Comparison of ENCODE assay signal across 1 cellular context in genomic region chr6:33761922-33762629, GRCh38.
TF ChIP-seq lines count a peak whose summit lies in the region.

No MANE protein-coding gene starts in this region.

TF ChIP-seq in HepG2, 621 proteins besides CTCF, POLR2A, EP300 and RAD21 (continued from another document and continues in another):
- TF ChIP-seq, protein P1, sequence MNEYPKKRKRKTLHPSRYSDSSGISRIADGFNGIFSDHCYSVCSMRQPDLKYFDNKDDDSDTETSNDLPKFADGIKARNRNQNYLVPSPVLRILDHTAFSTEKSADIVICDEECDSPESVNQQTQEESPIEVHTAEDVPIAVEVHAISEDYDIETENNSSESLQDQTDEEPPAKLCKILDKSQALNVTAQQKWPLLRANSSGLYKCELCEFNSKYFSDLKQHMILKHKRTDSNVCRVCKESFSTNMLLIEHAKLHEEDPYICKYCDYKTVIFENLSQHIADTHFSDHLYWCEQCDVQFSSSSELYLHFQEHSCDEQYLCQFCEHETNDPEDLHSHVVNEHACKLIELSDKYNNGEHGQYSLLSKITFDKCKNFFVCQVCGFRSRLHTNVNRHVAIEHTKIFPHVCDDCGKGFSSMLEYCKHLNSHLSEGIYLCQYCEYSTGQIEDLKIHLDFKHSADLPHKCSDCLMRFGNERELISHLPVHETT (CRISPR knock-in tag; conservative IDR thresholded peaks at IDR 0.05), result no peak
- TF ChIP-seq MYC (CRISPR knock-in tag; IDR thresholded peaks at IDR 0.05; ENCODE audit: borderline replicate concordance), result peak; percentile 78; the same call in 1 of the 2 replicates
- peak; percentile 75; the same call in 1 of the 2 replicates for TF ChIP-seq HNF4G (IDR thresholded peaks at IDR 0.05; ENCODE audit: borderline replicate concordance, low read depth, low read length)
- peak; percentile 87 for TF ChIP-seq HNF4G (CRISPR knock-in tag; IDR thresholded peaks at IDR 0.05; ENCODE audit: borderline replicate concordance, low read depth)
- TF ChIP-seq ZSCAN31 (CRISPR knock-in tag; IDR thresholded peaks at IDR 0.05; ENCODE audit: low read depth), result peak; percentile 93
- TF ChIP-seq HNRNPLL (IDR thresholded peaks at IDR 0.05; ENCODE audit: low read depth, low read length, poor library complexity, severe bottlenecking), result peak; percentile 31
- no peak for TF ChIP-seq ZNF713 (CRISPR knock-in tag; IDR thresholded peaks at IDR 0.05)
- no peak for TF ChIP-seq POLR2G (IDR thresholded peaks at IDR 0.05; ENCODE audit: low read depth, low read length)
- TF ChIP-seq, protein P2, sequence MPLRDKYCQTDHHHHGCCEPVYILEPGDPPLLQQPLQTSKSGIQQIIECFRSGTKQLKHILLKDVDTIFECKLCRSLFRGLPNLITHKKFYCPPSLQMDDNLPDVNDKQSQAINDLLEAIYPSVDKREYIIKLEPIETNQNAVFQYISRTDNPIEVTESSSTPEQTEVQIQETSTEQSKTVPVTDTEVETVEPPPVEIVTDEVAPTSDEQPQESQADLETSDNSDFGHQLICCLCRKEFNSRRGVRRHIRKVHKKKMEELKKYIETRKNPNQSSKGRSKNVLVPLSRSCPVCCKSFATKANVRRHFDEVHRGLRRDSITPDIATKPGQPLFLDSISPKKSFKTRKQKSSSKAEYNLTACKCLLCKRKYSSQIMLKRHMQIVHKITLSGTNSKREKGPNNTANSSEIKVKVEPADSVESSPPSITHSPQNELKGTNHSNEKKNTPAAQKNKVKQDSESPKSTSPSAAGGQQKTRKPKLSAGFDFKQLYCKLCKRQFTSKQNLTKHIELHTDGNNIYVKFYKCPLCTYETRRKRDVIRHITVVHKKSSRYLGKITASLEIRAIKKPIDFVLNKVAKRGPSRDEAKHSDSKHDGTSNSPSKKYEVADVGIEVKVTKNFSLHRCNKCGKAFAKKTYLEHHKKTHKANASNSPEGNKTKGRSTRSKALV (CRISPR knock-in tag; IDR thresholded peaks at IDR 0.05), result peak; percentile 77; the same call in 1 of the 2 replicates
- TF ChIP-seq ZNF850 (CRISPR knock-in tag; conservative IDR thresholded peaks at IDR 0.05), result no peak
- no peak for TF ChIP-seq PCBP2 (optimal IDR thresholded peaks at IDR 0.05; ENCODE audit: low read depth, low read length, poor library complexity, severe bottlenecking)
- no peak for TF ChIP-seq SYNCRIP (IDR thresholded peaks at IDR 0.05; ENCODE audit: insufficient read depth, low read depth, low read length)
- no peak for TF ChIP-seq ZNF432 (CRISPR knock-in tag; IDR thresholded peaks at IDR 0.05; ENCODE audit: borderline replicate concordance)
- TF ChIP-seq ETV5 (CRISPR knock-in tag; IDR thresholded peaks at IDR 0.05; ENCODE audit: borderline replicate concordance), result peak; percentile 54; the same call in 1 of the 2 replicates
- TF ChIP-seq MTF1 (CRISPR knock-in tag; IDR thresholded peaks at IDR 0.05), result no peak
- TF ChIP-seq, protein P3, sequence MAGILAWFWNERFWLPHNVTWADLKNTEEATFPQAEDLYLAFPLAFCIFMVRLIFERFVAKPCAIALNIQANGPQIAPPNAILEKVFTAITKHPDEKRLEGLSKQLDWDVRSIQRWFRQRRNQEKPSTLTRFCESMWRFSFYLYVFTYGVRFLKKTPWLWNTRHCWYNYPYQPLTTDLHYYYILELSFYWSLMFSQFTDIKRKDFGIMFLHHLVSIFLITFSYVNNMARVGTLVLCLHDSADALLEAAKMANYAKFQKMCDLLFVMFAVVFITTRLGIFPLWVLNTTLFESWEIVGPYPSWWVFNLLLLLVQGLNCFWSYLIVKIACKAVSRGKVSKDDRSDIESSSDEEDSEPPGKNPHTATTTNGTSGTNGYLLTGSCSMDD (CRISPR knock-in tag; IDR thresholded peaks at IDR 0.05), result no peak
- TF ChIP-seq ZFP82 (CRISPR knock-in tag; IDR thresholded peaks at IDR 0.05; ENCODE audit: borderline replicate concordance), result no peak
- TF ChIP-seq ZNF136 (CRISPR knock-in tag; IDR thresholded peaks at IDR 0.05; ENCODE audit: low read depth), result peak; percentile 84; the same call in 1 of the 2 replicates
- peak; percentile 97 for TF ChIP-seq EED (CRISPR knock-in tag; IDR thresholded peaks at IDR 0.05)
- TF ChIP-seq, protein P4, sequence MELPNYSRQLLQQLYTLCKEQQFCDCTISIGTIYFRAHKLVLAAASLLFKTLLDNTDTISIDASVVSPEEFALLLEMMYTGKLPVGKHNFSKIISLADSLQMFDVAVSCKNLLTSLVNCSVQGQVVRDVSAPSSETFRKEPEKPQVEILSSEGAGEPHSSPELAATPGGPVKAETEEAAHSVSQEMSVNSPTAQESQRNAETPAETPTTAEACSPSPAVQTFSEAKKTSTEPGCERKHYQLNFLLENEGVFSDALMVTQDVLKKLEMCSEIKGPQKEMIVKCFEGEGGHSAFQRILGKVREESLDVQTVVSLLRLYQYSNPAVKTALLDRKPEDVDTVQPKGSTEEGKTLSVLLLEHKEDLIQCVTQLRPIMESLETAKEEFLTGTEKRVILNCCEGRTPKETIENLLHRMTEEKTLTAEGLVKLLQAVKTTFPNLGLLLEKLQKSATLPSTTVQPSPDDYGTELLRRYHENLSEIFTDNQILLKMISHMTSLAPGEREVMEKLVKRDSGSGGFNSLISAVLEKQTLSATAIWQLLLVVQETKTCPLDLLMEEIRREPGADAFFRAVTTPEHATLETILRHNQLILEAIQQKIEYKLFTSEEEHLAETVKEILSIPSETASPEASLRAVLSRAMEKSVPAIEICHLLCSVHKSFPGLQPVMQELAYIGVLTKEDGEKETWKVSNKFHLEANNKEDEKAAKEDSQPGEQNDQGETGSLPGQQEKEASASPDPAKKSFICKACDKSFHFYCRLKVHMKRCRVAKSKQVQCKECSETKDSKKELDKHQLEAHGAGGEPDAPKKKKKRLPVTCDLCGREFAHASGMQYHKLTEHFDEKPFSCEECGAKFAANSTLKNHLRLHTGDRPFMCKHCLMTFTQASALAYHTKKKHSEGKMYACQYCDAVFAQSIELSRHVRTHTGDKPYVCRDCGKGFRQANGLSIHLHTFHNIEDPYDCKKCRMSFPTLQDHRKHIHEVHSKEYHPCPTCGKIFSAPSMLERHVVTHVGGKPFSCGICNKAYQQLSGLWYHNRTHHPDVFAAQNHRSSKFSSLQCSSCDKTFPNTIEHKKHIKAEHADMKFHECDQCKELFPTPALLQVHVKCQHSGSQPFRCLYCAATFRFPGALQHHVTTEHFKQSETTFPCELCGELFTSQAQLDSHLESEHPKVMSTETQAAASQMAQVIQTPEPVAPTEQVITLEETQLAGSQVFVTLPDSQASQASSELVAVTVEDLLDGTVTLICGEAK (IDR thresholded peaks at IDR 0.05), result no peak
- TF ChIP-seq, protein P4 (CRISPR knock-in tag; IDR thresholded peaks at IDR 0.05), result no peak; the same call in 1 of the 2 replicates
- TF ChIP-seq ELK4 (CRISPR knock-in tag; IDR thresholded peaks at IDR 0.05; ENCODE audit: borderline replicate concordance), result no peak
- TF ChIP-seq ZFY (CRISPR knock-in tag; IDR thresholded peaks at IDR 0.05), result peak; percentile 59
- no peak for TF ChIP-seq MED8 (CRISPR knock-in tag; IDR thresholded peaks at IDR 0.05; ENCODE audit: insufficient replicate concordance)
- no peak for TF ChIP-seq FOXM1 (CRISPR knock-in tag; IDR thresholded peaks at IDR 0.05)
- TF ChIP-seq RXRA (CRISPR knock-in tag; IDR thresholded peaks at IDR 0.05), result peak; percentile 100
- peak; percentile 66; the same call in 1 of the 2 replicates for TF ChIP-seq JUND (CRISPR knock-in tag; IDR thresholded peaks at IDR 0.05)
- TF ChIP-seq BCLAF1 (IDR thresholded peaks at IDR 0.05), result no peak
- peak; percentile 85 for TF ChIP-seq ZNF564 (CRISPR knock-in tag; IDR thresholded peaks at IDR 0.05)
- TF ChIP-seq ZBTB7A (CRISPR knock-in tag; IDR thresholded peaks at IDR 0.05), result peak; percentile 95
- TF ChIP-seq ARID3A (IDR thresholded peaks at IDR 0.05; ENCODE audit: low read depth, low read length), result no peak; the same call in 1 of the 2 replicates
- TF ChIP-seq NCOR1 (IDR thresholded peaks at IDR 0.05; ENCODE audit: borderline replicate concordance, low read length), result no peak; the same call in 1 of the 2 replicates
- peak; percentile 80 for TF ChIP-seq ZNF263 (CRISPR knock-in tag; IDR thresholded peaks at IDR 0.05)
- TF ChIP-seq ZNF180 (CRISPR knock-in tag; IDR thresholded peaks at IDR 0.05; ENCODE audit: borderline replicate concordance, low read depth), result 0 out of 2 replicates have a peak, but pooled peaks have one; percentile 46
- TF ChIP-seq ZNF775 (CRISPR knock-in tag; IDR thresholded peaks at IDR 0.05; ENCODE audit: borderline replicate concordance), result no peak
- no peak for TF ChIP-seq CREB3 (CRISPR knock-in tag; IDR thresholded peaks at IDR 0.05)
- TF ChIP-seq KDM1A (CRISPR knock-in tag; IDR thresholded peaks at IDR 0.05), result peak; percentile 82; the same call in 1 of the 2 replicates
- TF ChIP-seq, protein P5, sequence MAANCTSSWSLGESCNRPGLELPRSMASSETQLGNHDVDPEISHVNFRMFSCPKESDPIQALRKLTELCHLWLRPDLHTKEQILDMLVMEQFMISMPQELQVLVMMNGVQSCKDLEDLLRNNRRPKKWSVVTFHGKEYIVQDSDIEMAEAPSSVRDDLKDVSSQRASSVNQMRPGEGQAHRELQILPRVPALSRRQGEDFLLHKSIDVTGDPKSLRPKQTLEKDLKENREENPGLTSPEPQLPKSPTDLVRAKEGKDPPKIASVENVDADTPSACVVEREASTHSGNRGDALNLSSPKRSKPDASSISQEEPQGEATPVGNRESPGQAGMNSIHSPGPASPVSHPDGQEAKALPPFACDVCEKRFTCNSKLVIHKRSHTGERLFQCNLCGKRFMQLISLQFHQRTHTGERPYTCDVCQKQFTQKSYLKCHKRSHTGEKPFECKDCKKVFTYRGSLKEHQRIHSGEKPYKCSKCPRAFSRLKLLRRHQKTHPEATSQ (CRISPR knock-in tag; IDR thresholded peaks at IDR 0.05; ENCODE audit: borderline replicate concordance), result no peak
